9 cellular contexts compared by ENCODE assay signal in genomic region chr15:57611938-57612337, GRCh38. TPM values are rescaled to one million over a fixed set of nuclear protein-coding genes. Genes with fewer than 3 reads are reported as not detected.
A peak's percentile ranks its signal among the peaks of the same experiment; 100 is the strongest.
DNase-seq lines count a peak whose midpoint lies in the region; TF ChIP-seq lines count a peak whose summit lies in the region.
"Had no signal": no experiment of that assay in that cellular context is flagged by ENCODE, and none has a peak within 500 bp of the region (broad histone marks: within the 10 kb centered on the region; RNA-seq: fewer than 3 reads in every experiment).

No MANE protein-coding gene starts in this region.

- no peaks in the 10 kb centered on the region for H3K9me3 Mint-ChIP-seq in CD4-positive, alpha-beta memory T cell
- H3K9me3 Mint-ChIP-seq: central memory CD8-positive, alpha-beta T cell had no signal

- no peak overlapping the region for H3K9ac ChIP-seq in mammary epithelial cell (ENCODE audit: insufficient read depth, low read length)

- H3K4me1 ChIP-seq in mammary epithelial cell (ENCODE audit: insufficient read depth, low read length) = peaks cover 23% of the 10 kb centered on the region
- peaks cover 30 to 74% (median 45%) of the 10 kb centered on the region in 4 donors for H3K4me1 ChIP-seq in transverse colon
- H3K4me1 ChIP-seq in CD4-positive, alpha-beta memory T cell (ENCODE audit: insufficient read depth, low read length) = no peaks in the 10 kb centered on the region

- H4K20me1 ChIP-seq in mammary epithelial cell (ENCODE audit: insufficient read depth, low read length) = no peaks in the 10 kb centered on the region

- POLR2A ChIA-PET in CD4-positive, alpha-beta memory T cell (lab: Charles Lee; ENCODE audit: partially characterized antibody) = no interaction called here

- DNase-seq in mammary epithelial cell (peak; percentile 89), kidney glomerular epithelial cell (lab: John Stamatoyannopoulos, UW) (peak; percentile 68), transverse colon (peak; percentile 74), 8988T (no peak)
- DNase-seq in activated CD8-positive, alpha-beta memory T cell treated with anti-CD3 and anti-CD28 coated beads, Interleukin-2, amount 50 U/mL, for 4 hours = no peak
- DNase-seq in CD4-positive, alpha-beta memory T cell = no peak
- DNase-seq: T-helper 17 cell had no signal

- H3K36me3 ChIP-seq in mammary epithelial cell (ENCODE audit: insufficient read depth, low read length) (no peaks in the 10 kb centered on the region), transverse colon (no peaks in the 10 kb centered on the region)
- H3K36me3 ChIP-seq in CD4-positive, alpha-beta memory T cell (ENCODE audit: insufficient read depth, low read length) = no peaks in the 10 kb centered on the region

- intact Hi-C loops in mammary epithelial cell (cut with micrococcal nuclease) = loop anchor here (1.0 kb wide), 2 partner anchors 51 to 272 kb away; no protein-coding TSS in a partner anchor
- intact Hi-C loops in transverse colon (cut with DNase I; ENCODE audit: low total_unique reads) = loop anchor here (5.0 kb wide), 1 partner anchor 50 kb away; no protein-coding TSS in a partner anchor
- intact Hi-C loops in CD4-positive, alpha-beta memory T cell (cut with micrococcal nuclease) = loop anchor here (1.0 kb wide), 1 partner anchor 51 kb away; no protein-coding TSS in a partner anchor

- TF ChIP-seq EP300 in transverse colon (IDR thresholded peaks at IDR 0.05; ENCODE audit: low read depth) = no peak

- peak overlapping the region; percentile 59 for H3K4me2 ChIP-seq in mammary epithelial cell (ENCODE audit: insufficient read depth, low read depth, low read length)

- dilution Hi-C loops in mammary epithelial cell (cut with HindIII; ENCODE audit: low sequenced_read_pairs) = no loop called here

- CTCF ChIA-PET in mammary epithelial cell (lab: Charles Lee; ENCODE audit: low non-redundant PET) = interaction anchor here (1.0 kb wide), 1 partner anchor 50 kb away, joined by 6 read pairs; no protein-coding TSS in a partner anchor
- CTCF ChIA-PET in CD4-positive, alpha-beta memory T cell (lab: Charles Lee; ENCODE audit: partially characterized antibody) = interaction anchor here (0.8 to 1.3 kb wide), 2 partner anchors 9 to 52 kb away, joined by 3 to 4 read pairs; no protein-coding TSS in a partner anchor

- H3K27me3 ChIP-seq in mammary epithelial cell (ENCODE audit: insufficient read depth, low read length) = no peaks in the 10 kb centered on the region
- H3K27me3 ChIP-seq in transverse colon = no peaks in the 10 kb centered on the region
- H3K27me3 ChIP-seq in CD4-positive, alpha-beta memory T cell (ENCODE audit: insufficient read depth, low read length) = no peaks in the 10 kb centered on the region

- no peaks in the 10 kb centered on the region for H3K27me3 Mint-ChIP-seq in CD4-positive, alpha-beta memory T cell

- H3K36me3 Mint-ChIP-seq in CD4-positive, alpha-beta memory T cell = no peaks in the 10 kb centered on the region

- peak overlapping the region; percentile 61 for H3K27ac ChIP-seq in mammary epithelial cell (ENCODE audit: insufficient read depth, low read depth, low read length)
- H3K27ac ChIP-seq in transverse colon = peak overlapping the region; percentile 77 to 86 (median 83)
- no peak overlapping the region for H3K27ac ChIP-seq in CD4-positive, alpha-beta memory T cell (ENCODE audit: low read depth, low read length)

- no peak overlapping the region for H3K27ac Mint-ChIP-seq in CD4-positive, alpha-beta memory T cell
- H3K27ac Mint-ChIP-seq: T-helper 17 cell had no signal

- no peaks in the 10 kb centered on the region for H3K4me1 Mint-ChIP-seq in CD4-positive, alpha-beta memory T cell
- H3K4me1 Mint-ChIP-seq: central memory CD8-positive, alpha-beta T cell; T-helper 17 cell had no signal

- TF ChIP-seq POLR2A in transverse colon (IDR thresholded peaks at IDR 0.05) = no peak

- H3K4me3 ChIP-seq in mammary epithelial cell (replicated peaks in 1 of 3; ENCODE audit: insufficient read depth in 1 of 3, low read depth in 2 of 3, low read length in 3 of 3) = no peak overlapping the region
- no peak overlapping the region for H3K4me3 ChIP-seq in transverse colon
- no peak overlapping the region for H3K4me3 ChIP-seq in CD4-positive, alpha-beta memory T cell (ENCODE audit: low read length in 2 of 2)

- H3K4me3 Mint-ChIP-seq in CD4-positive, alpha-beta memory T cell = no peak overlapping the region
- H3K4me3 Mint-ChIP-seq: central memory CD8-positive, alpha-beta T cell; T-helper 17 cell had no signal

- no TSS peak for BruUV-seq in mammary epithelial cell (replicated peaks; lab: Mats Ljungman, UMichigan)

- peak overlapping the region; percentile 60 for H2AFZ ChIP-seq in mammary epithelial cell (ENCODE audit: low read depth, low read length)

- H3K9me3 ChIP-seq in mammary epithelial cell (replicated peaks; ENCODE audit: insufficient read depth, low read length) = no peaks in the 10 kb centered on the region
- no peaks in the 10 kb centered on the region for H3K9me3 ChIP-seq in transverse colon
- no peaks in the 10 kb centered on the region for H3K9me3 ChIP-seq in CD4-positive, alpha-beta memory T cell (ENCODE audit: control insufficient read depth in 1 of 2, low read length in 2 of 2)

- in situ Hi-C loops in mammary epithelial cell (cut with MboI; ENCODE audit: low sequenced_read_pairs in 2 of 2) (loop anchor here (5.0 kb wide), 1 partner anchor 50 kb away; no protein-coding TSS in a partner anchor), transverse colon (cut with MboI; ENCODE audit: low pct_ligation_motif_present in 1 of 4, low pct_unique_long_range_greater_than_20kb in 1 of 4, low sequenced_read_pairs in 3 of 4) (loop anchor here in 2 of 4 donors (5.0 to 10.0 kb wide), 2 partner anchors 47 to 50 kb away; no protein-coding TSS in a partner anchor)

- TF ChIP-seq CTCF in LNCAP (IDR thresholded peaks at IDR 0.05) (peak; percentile 52; the same call in 1 of the 2 replicates), mammary epithelial cell (conservative IDR thresholded peaks at IDR 0.05 in 1 of 2, IDR thresholded peaks at IDR 0.05 in 1 of 2; ENCODE audit: extremely low read depth in 1 of 2, insufficient read depth in 1 of 2, low read depth in 1 of 2, low read length in 2 of 2) (peak; percentile 51 to 88), transverse colon (IDR thresholded peaks at IDR 0.05) (peak; percentile 41 to 67 (median 47))

- WGBS in mammary epithelial cell (ENCODE audit: low coverage, missing lambda C conversion rate) = 0% methylated on average over 2 of the region's 3 CpGs
- WGBS in transverse colon (ENCODE audit: low coverage in 1 of 2), 2 donors = 25% methylated on average over 3 of the region's 3 CpGs; no CpG with 5 or more reads in 1 of the 2 donors

- no peaks in the 10 kb centered on the region for H3K79me2 ChIP-seq in mammary epithelial cell (ENCODE audit: insufficient read depth, low read length)

RNA-seq across cellular contexts. Expression of gene MYZAP, which starts 20.2 kb away (rescaled TPM):
- total RNA-seq in mammary epithelial cell (1 to 10 TPM; 1.0 to 4.8 TPM), transverse colon (10 to 100 TPM in 2 of 4 donors, 1 to 10 TPM in 1, under 1 TPM in 1; 1.00 to 24.3 (median 10.7) TPM)
- 1.0 TPM for polyA plus RNA-seq in mammary epithelial cell
- polyA minus RNA-seq in mammary epithelial cell = not detected
- 1 to 10 TPM; 1.2 to 1.7 TPM for total RNA-seq in CD4-positive, alpha-beta memory T cell
- under 1 TPM; 0.16 to 0.96 TPM for polyA plus RNA-seq in CD4-positive, alpha-beta memory T cell

Comparison
In these comparisons a context has a peak if more than half of its experiments do, and no peak if none do; other contexts are left out.
1. DNase-seq: peak in mammary epithelial cell (single experiment), kidney glomerular epithelial cell (single experiment) and transverse colon (single experiment); none in activated CD8-positive, alpha-beta memory T cell treated with anti-CD3 and anti-CD28 coated beads, Interleukin-2, amount 50 U/mL, for 4 hours (single experiment), 8988T (single experiment) and CD4-positive, alpha-beta memory T cell (0 of 5).
2. Peak in every context shown above with its lines, with median percentiles within 50 percentile points of each other: CTCF ChIP-seq.